ENCODE assay signal across 2 cellular contexts in the genomic region with DNA sequence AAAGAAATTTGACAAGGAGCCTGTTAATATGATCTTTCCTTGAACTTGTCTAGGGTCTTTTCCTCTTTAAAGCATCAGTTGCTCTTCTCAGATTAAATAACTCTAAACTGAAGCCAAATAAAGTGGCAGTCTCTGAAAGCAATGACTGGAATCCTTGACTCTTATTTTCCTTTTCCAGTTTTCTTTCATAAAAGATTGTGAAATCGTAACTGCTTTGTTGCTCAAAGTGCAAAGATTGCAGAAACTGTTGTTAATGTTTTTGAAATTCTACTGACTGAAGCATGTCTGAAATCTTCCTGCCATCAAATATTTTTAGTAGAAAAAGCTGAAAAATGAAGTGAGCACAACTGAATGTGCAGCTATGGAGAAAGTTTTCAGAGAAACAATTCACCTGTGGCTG.
TF ChIP-seq lines count a peak whose summit lies in the region.

No MANE protein-coding gene starts in this region.

TF ChIP-seq in IMR-90, 13 proteins besides CTCF, POLR2A, EP300 and RAD21:
- TF ChIP-seq CEBPB (IDR thresholded peaks at IDR 0.05; ENCODE audit: low read depth, low read length) (peak; percentile 31; the same call in 1 of the 2 replicates), BHLHE40 (IDR thresholded peaks at IDR 0.05; ENCODE audit: low read depth, low read length) (no peak)

TF ChIP-seq in GM12891, 5 proteins besides CTCF, POLR2A, EP300 and RAD21:
- no peak for TF ChIP-seq TAF1 (IDR thresholded peaks at IDR 0.05; ENCODE audit: low read depth, low read length)
- no peak for TF ChIP-seq SPI1 (IDR thresholded peaks at IDR 0.05; ENCODE audit: low read depth, low read length)
- TF ChIP-seq POU2F2 (IDR thresholded peaks at IDR 0.05; ENCODE audit: low read depth, low read length), result no peak
- no peak for TF ChIP-seq PAX5 (IDR thresholded peaks at IDR 0.05; ENCODE audit: insufficient read depth, low read length, severe bottlenecking)
- no peak for TF ChIP-seq POLR2AphosphoS5 (IDR thresholded peaks at IDR 0.05; ENCODE audit: low read depth, low read length)
